1 cellular context compared by ENCODE assay signal in the genomic region with DNA sequence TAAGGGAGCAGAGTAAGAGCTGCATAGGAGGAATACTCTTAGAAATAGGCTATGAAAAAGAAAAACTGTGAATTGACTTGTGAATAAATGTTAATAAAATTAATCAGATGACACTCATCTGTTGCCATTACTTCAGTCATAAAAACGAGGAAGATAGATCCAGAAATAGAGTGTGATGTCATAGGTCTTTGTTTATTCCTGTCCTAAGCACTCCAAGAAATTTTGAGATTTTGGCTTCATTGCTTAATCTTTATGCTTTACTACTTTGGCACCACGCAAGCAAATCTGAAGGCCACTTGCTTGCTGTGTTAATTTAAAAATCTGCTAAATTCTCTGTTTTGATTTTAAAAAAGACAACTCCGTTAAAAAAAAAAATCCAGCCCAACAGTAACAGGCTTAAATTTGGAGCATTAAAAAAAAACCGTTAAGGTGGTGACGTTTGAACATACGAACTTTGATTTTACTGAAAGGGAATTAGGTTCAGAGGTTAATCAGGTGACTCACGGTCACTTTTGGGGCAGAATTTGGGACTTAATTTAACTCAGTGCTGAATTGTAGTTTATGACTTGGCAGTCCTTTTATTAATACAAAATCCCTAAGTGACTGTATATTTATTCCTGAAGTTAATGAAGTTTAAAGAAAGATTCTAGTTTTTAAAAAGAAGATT.
TF ChIP-seq lines count a peak whose summit lies in the region.

No MANE protein-coding gene starts in this region.

TF ChIP-seq in GM12878, 131 proteins besides CTCF, POLR2A, EP300 and RAD21:
- TF ChIP-seq TCF3 (IDR thresholded peaks at IDR 0.05; ENCODE audit: borderline replicate concordance, insufficient read depth, low read depth, low read length) (no peak), SREBF1 (IDR thresholded peaks at IDR 0.05; ENCODE audit: low read length) (no peak), FOS (IDR thresholded peaks at IDR 0.05; ENCODE audit: borderline replicate concordance, extremely low read depth, insufficient read length) (no peak), POLR2AphosphoS5 (IDR thresholded peaks at IDR 0.05; ENCODE audit: low read length) (no peak; the same call in 1 of the 2 replicates), BMI1 (IDR thresholded peaks at IDR 0.05; ENCODE audit: borderline replicate concordance) (no peak), MTA3 (IDR thresholded peaks at IDR 0.05; ENCODE audit: borderline replicate concordance, low read length) (no peak), NFXL1 (IDR thresholded peaks at IDR 0.05; ENCODE audit: borderline replicate concordance) (no peak)
